In genomic region chr2:114550895-114551793, GRCh38 we compare ENCODE assay signal across 9 cellular contexts.
DNase-seq lines count a peak whose midpoint lies in the region; ATAC-seq, FAIRE-seq and TF ChIP-seq lines count a peak whose summit lies in the region.
"Had no signal": no experiment of that assay in that cellular context is flagged by ENCODE, and none has a peak within 500 bp of the region (broad histone marks: within the 10 kb centered on the region; RNA-seq: fewer than 3 reads in every experiment).

No MANE protein-coding gene starts in this region.

- peak; percentile 13 for FAIRE-seq in kidney (lab: Jason Lieb, UNC)
- FAIRE-seq: TTC549 had no signal

- H3K27ac ChIP-seq in body of pancreas (no peak overlapping the region), kidney (ENCODE audit: low read depth in 2 of 2, low read length in 2 of 2) (no peak overlapping the region)
- H3K27ac ChIP-seq: neutrophil had no signal

- H3K4me3 ChIP-seq in body of pancreas = no peak overlapping the region
- H3K4me3 ChIP-seq in kidney (ENCODE audit: low read length in 2 of 2) = no peak overlapping the region

- peak; percentile 50 to 82 (median 70) for TF ChIP-seq CTCF in body of pancreas (IDR thresholded peaks at IDR 0.05)
- peak; percentile 76 for TF ChIP-seq CTCF in kidney (IDR thresholded peaks at IDR 0.05; ENCODE audit: borderline replicate concordance, extremely low read depth, insufficient read depth)

- H3K27me3 ChIP-seq in body of pancreas = peaks cover 0 to 4% of the 10 kb centered on the region in 2 donors
- H3K27me3 ChIP-seq: neutrophil had no signal

- no peak for TF ChIP-seq POLR2A in body of pancreas (IDR thresholded peaks at IDR 0.05)

- ATAC-seq in HG02642 (IDR thresholded peaks at IDR 0.05; ENCODE audit: poor library complexity, unreplicated experiment) (peak; percentile 44), body of pancreas (peak; percentile 75), GM18867 (IDR thresholded peaks at IDR 0.05; ENCODE audit: unreplicated experiment) (no peak)

- intact Hi-C loops in body of pancreas (cut with DNase I) (no loop called here), kidney (cut with DNase I) (loop anchor here (10.0 kb wide), 1 partner anchor 556 kb away; no protein-coding TSS in a partner anchor)

- peaks cover 7% of the 10 kb centered on the region for H3K4me1 ChIP-seq in body of pancreas
- peaks cover 2 to 9% of the 10 kb centered on the region in 2 donors for H3K4me1 ChIP-seq in kidney (ENCODE audit: control insufficient read depth in 1 of 2, insufficient read depth in 1 of 2, low read depth in 1 of 2, low read length in 2 of 2)

- no peak overlapping the region for H3K9ac ChIP-seq in kidney (ENCODE audit: low read length in 2 of 2)

- no peaks in the 10 kb centered on the region for H3K9me3 ChIP-seq in body of pancreas
- H3K9me3 ChIP-seq in kidney (ENCODE audit: control insufficient read depth in 1 of 2, low read length in 2 of 2) = no peaks in the 10 kb centered on the region
- H3K9me3 ChIP-seq: neutrophil had no signal

- H3K36me3 ChIP-seq in body of pancreas (replicated peaks in 1 of 2; ENCODE audit: insufficient read depth in 1 of 2, low read depth in 2 of 2) (no peaks in the 10 kb centered on the region), kidney (ENCODE audit: control insufficient read depth in 1 of 2, insufficient read depth in 2 of 2, low read length in 2 of 2) (no peaks in the 10 kb centered on the region)
- H3K36me3 ChIP-seq: neutrophil had no signal

- WGBS in body of pancreas, 2 donors = 28 to 34% methylated on average over 5 of the region's 5 CpGs

- peak; percentile 26 for DNase-seq in ELR (ENCODE audit: low read depth)
- DNase-seq in NCI-H69 (lab: John Stamatoyannopoulos, UW) = peak; percentile 5
- DNase-seq in body of pancreas = peak; percentile 56 to 70 (median 64)
- DNase-seq in kidney = no peak
- peak; percentile 81 for DNase-seq in superior temporal gyrus (ENCODE audit: extremely low spot score)
